2 cellular contexts compared by ENCODE assay signal in genomic region chr5:138276402-138277054, GRCh38.
TF ChIP-seq lines count a peak whose summit lies in the region.

No MANE protein-coding gene starts in this region.

TF ChIP-seq in A549, 52 proteins besides CTCF, POLR2A, EP300 and RAD21:
- TF ChIP-seq USF2 (IDR thresholded peaks at IDR 0.05) (no peak), RARB (CRISPR knock-in tag; IDR thresholded peaks at IDR 0.05) (no peak)

TF ChIP-seq in K562, 482 proteins besides CTCF, POLR2A, EP300 and RAD21:
- peak; percentile 65 for TF ChIP-seq MEIS2 (IDR thresholded peaks at IDR 0.05; ENCODE audit: partially characterized antibody)
- TF ChIP-seq EGR1 (conservative IDR thresholded peaks at IDR 0.05), result no peak
- TF ChIP-seq CSDE1 (IDR thresholded peaks at IDR 0.05), result no peak
- TF ChIP-seq ZFP36 (IDR thresholded peaks at IDR 0.05; ENCODE audit: low read depth, low read length, partially characterized antibody), result no peak
- TF ChIP-seq PBX2 (CRISPR knock-in tag; IDR thresholded peaks at IDR 0.05; ENCODE audit: low read depth), result no peak
- TF ChIP-seq PBX2 (tag; conservative IDR thresholded peaks at IDR 0.05; ENCODE audit: low read depth), result peak; percentile 33; the same call in 1 of the 2 replicates
